ENCODE assay signal across 27 cellular contexts in the genomic region with DNA sequence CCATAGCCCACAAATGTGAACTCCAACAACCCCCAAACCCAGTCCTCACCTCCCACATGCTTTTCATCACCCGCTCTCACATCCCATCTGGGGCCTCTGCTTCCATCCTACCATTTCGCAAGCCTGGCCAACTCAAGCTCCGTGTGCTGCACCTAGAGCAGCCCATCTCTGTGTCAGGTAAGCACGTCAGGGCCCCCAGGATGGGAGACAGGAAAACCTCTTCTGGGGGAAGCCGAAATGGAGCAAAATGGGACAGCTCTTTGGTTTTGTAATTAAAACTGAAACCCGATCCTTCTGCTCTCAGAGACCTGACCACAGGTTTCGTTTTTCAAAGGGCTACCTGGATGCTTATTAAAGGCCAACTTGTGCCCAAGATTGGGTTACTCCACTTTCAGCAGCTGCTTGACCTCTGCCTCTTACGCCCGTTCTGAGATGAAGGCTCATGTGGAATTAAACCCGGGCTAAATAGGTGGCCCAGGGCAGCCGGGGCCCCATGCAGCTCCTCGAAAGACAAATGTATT.
DNase-seq lines count a peak whose midpoint lies in the region; ATAC-seq, FAIRE-seq and TF ChIP-seq lines count a peak whose summit lies in the region.
"Had no signal": no experiment of that assay in that cellular context is flagged by ENCODE, and none has a peak within 500 bp of the region (broad histone marks: within the 10 kb centered on the region; RNA-seq: fewer than 3 reads in every experiment).

No MANE protein-coding gene starts in this region.

- TF ChIP-seq POLR2A in NB4 (IDR thresholded peaks at IDR 0.05; ENCODE audit: extremely low read depth, insufficient read length), result no peak
- TF ChIP-seq POLR2A in GM12878 (IDR thresholded peaks at IDR 0.05; ENCODE audit: low read depth, low read length), result no peak

- WGBS in GM12878 (ENCODE audit: insufficient coverage, insufficient replicate concordance, low lambda C conversion rate, missing lambda C conversion rate), result 53% methylated on average over 12 of the region's 12 CpGs

- CTCF ChIA-PET in GM12878 (lab: Yijun Ruan, JAX), result interaction anchor here (1.0 kb wide), 1 partner anchor 25 kb away, joined by 3 read pairs; no protein-coding TSS in a partner anchor
- CTCF ChIA-PET in activated CD8-positive, alpha-beta T cell treated with anti-CD3 and anti-CD28 coated beads, Interleukin-2, amount 10 ng/mL, durations not matched to agents 7 days and 5 days (lab: Charles Lee), result no interaction called here

- H3K4me3 Mint-ChIP-seq in activated CD8-positive, alpha-beta T cell treated with anti-CD3 and anti-CD28 coated beads, Interleukin-2, amount 10 ng/mL, durations not matched to agents 7 days and 5 days, result no peak overlapping the region
- H3K4me3 Mint-ChIP-seq: CD4-positive, CD25-positive, alpha-beta regulatory T cell; naive B cell; stimulated activated naive CD8-positive, alpha-beta T cell treated with anti-CD3 and anti-CD28 coated beads, Interleukin-15, amount 100 ng/mL, for 72 hours had no signal

- no peaks in the 10 kb centered on the region for H4K20me1 ChIP-seq in GM12878 (ENCODE audit: control insufficient read depth, insufficient read depth)

- no peaks in the 10 kb centered on the region for H3K27me3 Mint-ChIP-seq in activated CD8-positive, alpha-beta T cell treated with anti-CD3 and anti-CD28 coated beads, Interleukin-2, amount 10 ng/mL, durations not matched to agents 7 days and 5 days (ENCODE audit: low read depth)
- H3K27me3 Mint-ChIP-seq: CD4-positive, CD25-positive, alpha-beta regulatory T cell had no signal

- H3K9me3 Mint-ChIP-seq in activated CD8-positive, alpha-beta T cell treated with anti-CD3 and anti-CD28 coated beads, Interleukin-2, amount 10 ng/mL, durations not matched to agents 7 days and 5 days (ENCODE audit: insufficient read depth), result no peaks in the 10 kb centered on the region
- H3K9me3 Mint-ChIP-seq: naive B cell; stimulated activated naive CD8-positive, alpha-beta T cell treated with anti-CD3 and anti-CD28 coated beads, Interleukin-15, amount 100 ng/mL, for 72 hours had no signal

- no peak overlapping the region for H2AFZ ChIP-seq in GM12878 (ENCODE audit: control insufficient read depth, low read depth, low read length)
- H2AFZ ChIP-seq in parathyroid adenoma, result peak overlapping the region; percentile 11

- H3K4me1 Mint-ChIP-seq in activated CD8-positive, alpha-beta T cell treated with anti-CD3 and anti-CD28 coated beads, Interleukin-2, amount 10 ng/mL, durations not matched to agents 7 days and 5 days (ENCODE audit: low read depth), result no peaks in the 10 kb centered on the region
- H3K4me1 Mint-ChIP-seq: CD4-positive, CD25-positive, alpha-beta regulatory T cell; naive B cell; stimulated activated naive CD8-positive, alpha-beta T cell treated with anti-CD3 and anti-CD28 coated beads, Interleukin-15, amount 100 ng/mL, for 72 hours had no signal

- DNase-seq in NCI-H748 (lab: John Stamatoyannopoulos, UW; ENCODE audit: unreplicated experiment) (peak; percentile 15), NCI-H748 treated with DMSO at 0.1 percent for 48 hours (lab: John Stamatoyannopoulos, UW) (no peak), NB4 (ENCODE audit: low read depth) (peak; percentile 75), GM12878 (ENCODE audit: low read depth, low spot score) (no peak)
- no peak for DNase-seq in activated CD8-positive, alpha-beta T cell treated with anti-CD3 and anti-CD28 coated beads, Interleukin-2, amount 10 ng/mL, durations not matched to agents 7 days and 5 days
- DNase-seq: 8988T; activated CD4-positive, CD25-positive, alpha-beta regulatory T cell treated with anti-CD3 and anti-CD28 coated beads, Interleukin-2, amount 50 U/mL, for 72 hours; activated effector memory CD4-positive, alpha-beta T cell treated with anti-CD3 and anti-CD28 coated beads, Interleukin-2, amount 50 U/mL, for 16 hours; activated T-cell treated with anti-CD3 and anti-CD28 coated beads, Interleukin-2, amount 50 U/mL, for 1 hour; CD4-positive, CD25-positive, alpha-beta regulatory T cell; gastrocnemius medialis; hippocampal formation; KG1; left ventricle myocardium superior; naive B cell; NCI-H524; stimulated activated naive CD8-positive, alpha-beta T cell treated with anti-CD3 and anti-CD28 coated beads, Interleukin-15, amount 100 ng/mL, for 72 hours; T-helper 1 cell had no signal

- H3K9me3 ChIP-seq in GM12878 (replicated peaks; ENCODE audit: control insufficient read depth, insufficient read depth, low read length) (no peaks in the 10 kb centered on the region), parathyroid adenoma (ENCODE audit: control insufficient read depth, low read length) (no peaks in the 10 kb centered on the region)
- H3K9me3 ChIP-seq: gastrocnemius medialis, tibial nerve had no signal

- no peak for FAIRE-seq in GM12878 (lab: Jason Lieb, UNC)
- FAIRE-seq: endometrium, GM12892, H54, HTR-8/SVneo had no signal

- no peak for TF ChIP-seq RAD21 in GM12878 (IDR thresholded peaks at IDR 0.05; ENCODE audit: insufficient read depth, low read depth, low read length)

- POLR2A ChIA-PET in GM12878 (lab: Charles Lee), result no interaction called here
- POLR2A ChIA-PET in activated CD8-positive, alpha-beta T cell treated with anti-CD3 and anti-CD28 coated beads, Interleukin-2, amount 10 ng/mL, durations not matched to agents 7 days and 5 days (lab: Charles Lee), result no interaction called here

- no peak for TF ChIP-seq EP300 in GM12878 (IDR thresholded peaks at IDR 0.05; ENCODE audit: borderline replicate concordance in 1 of 2, control insufficient read depth in 1 of 2, low read depth in 2 of 2, low read length in 2 of 2)

- ATAC-seq in GM12878 (peak; percentile 55), GM21381 (IDR thresholded peaks at IDR 0.05; ENCODE audit: unreplicated experiment) (no peak), HG03521 (IDR thresholded peaks at IDR 0.05; ENCODE audit: unreplicated experiment) (no peak)
- no peak for ATAC-seq in activated CD8-positive, alpha-beta T cell treated with anti-CD3 and anti-CD28 coated beads, Interleukin-2, amount 10 ng/mL, durations not matched to agents 7 days and 5 days
- ATAC-seq: gastrocnemius medialis; left ventricle myocardium superior; stimulated activated naive CD8-positive, alpha-beta T cell treated with anti-CD3 and anti-CD28 coated beads, Interleukin-15, amount 100 ng/mL, for 72 hours had no signal

- H3K9ac ChIP-seq in GM12878 (ENCODE audit: control insufficient read depth, insufficient read depth, low read length), result no peak overlapping the region
- no peak overlapping the region for H3K9ac ChIP-seq in parathyroid adenoma

- H3K27me3 ChIP-seq in GM12878 (replicated peaks in 1 of 2; ENCODE audit: control insufficient read depth in 2 of 2, insufficient read depth in 2 of 2, low read length in 1 of 2), result peaks cover 1 to 3% of the 10 kb centered on the region in 2 experiments
- H3K27me3 ChIP-seq in parathyroid adenoma (ENCODE audit: control insufficient read depth, insufficient read depth, low read length), result no peaks in the 10 kb centered on the region
- H3K27me3 ChIP-seq: tibial nerve had no signal

- H3K4me1 ChIP-seq in GM12878 (ENCODE audit: control insufficient read depth, insufficient read depth, low read length), result 0 out of 2 replicates have a peak, but pooled peaks cover 5% of the 10 kb centered on the region
- peaks cover 29% of the 10 kb centered on the region for H3K4me1 ChIP-seq in parathyroid adenoma
- H3K4me1 ChIP-seq: gastrocnemius medialis had no signal

- SMC1A ChIA-PET in GM12878 (lab: Charles Lee; ENCODE audit: uncharacterized antibody, unreplicated experiment), result no interaction called here

- TF ChIP-seq CTCF in NB4 (IDR thresholded peaks at IDR 0.05; ENCODE audit: low read depth, low read length) (no peak), GM12878 (IDR thresholded peaks at IDR 0.05 in 2 of 3, conservative IDR thresholded peaks at IDR 0.05 in 1 of 3; ENCODE audit: control insufficient read depth in 2 of 3, extremely low read depth in 1 of 3, insufficient read depth in 1 of 3, low read depth in 3 of 3, low read length in 3 of 3) (no peak), parathyroid adenoma (IDR thresholded peaks at IDR 0.05) (no peak)

- in situ Hi-C loops in GM12878 (cut with MboI), result no loop called here

- H3K79me2 ChIP-seq in GM12878 (ENCODE audit: control insufficient read depth, insufficient read depth, low read length) (no peaks in the 10 kb centered on the region), parathyroid adenoma (peaks cover 10% of the 10 kb centered on the region)

- intact Hi-C loops in GM12878 (cut with micrococcal nuclease; ENCODE audit: unreplicated experiment), result no loop called here

- no peaks in the 10 kb centered on the region for H3K36me3 ChIP-seq in GM12878 (ENCODE audit: control insufficient read depth in 2 of 2, insufficient read depth in 2 of 2, low read length in 1 of 2)
- no peaks in the 10 kb centered on the region for H3K36me3 ChIP-seq in parathyroid adenoma (ENCODE audit: control insufficient read depth, insufficient read depth, low read length)
- H3K36me3 ChIP-seq: gastrocnemius medialis, tibial nerve had no signal

- BruUV-seq in GM12878 (replicated peaks; lab: Mats Ljungman, UMichigan), result no TSS peak

- no peaks in the 10 kb centered on the region for H3K36me3 Mint-ChIP-seq in activated CD8-positive, alpha-beta T cell treated with anti-CD3 and anti-CD28 coated beads, Interleukin-2, amount 10 ng/mL, durations not matched to agents 7 days and 5 days (ENCODE audit: low read depth)
- H3K36me3 Mint-ChIP-seq: CD4-positive, CD25-positive, alpha-beta regulatory T cell; naive B cell had no signal

- H3K27ac ChIP-seq in GM12878 (ENCODE audit: control insufficient read depth, insufficient read depth), result no peak overlapping the region
- no peak overlapping the region for H3K27ac ChIP-seq in parathyroid adenoma
- H3K27ac ChIP-seq: gastrocnemius medialis, skin epidermis, tibial nerve had no signal

- RAD21 ChIA-PET in GM12878 (lab: Charles Lee; ENCODE audit: unreplicated experiment), result no interaction called here

- H3K27ac Mint-ChIP-seq in activated CD8-positive, alpha-beta T cell treated with anti-CD3 and anti-CD28 coated beads, Interleukin-2, amount 10 ng/mL, durations not matched to agents 7 days and 5 days, result no peak overlapping the region
- H3K27ac Mint-ChIP-seq: CD4-positive, CD25-positive, alpha-beta regulatory T cell; naive B cell had no signal

- H3K4me2 ChIP-seq in GM12878 (ENCODE audit: control insufficient read depth, insufficient read depth) (no peak overlapping the region), parathyroid adenoma (ENCODE audit: low read length) (peak overlapping the region; percentile 18)

- H3K4me3 ChIP-seq in NB4 (ENCODE audit: low read depth, low read length), result no peak overlapping the region
- no peak overlapping the region for H3K4me3 ChIP-seq in GM12878
- no peak overlapping the region for H3K4me3 ChIP-seq in parathyroid adenoma (ENCODE audit: low read depth, low read length)
- H3K4me3 ChIP-seq: gastrocnemius medialis, skin epidermis, tibial nerve had no signal

TF ChIP-seq in GM12878, 131 proteins besides CTCF, POLR2A, EP300 and RAD21 (continues in another document):
- TF ChIP-seq RUNX3 (IDR thresholded peaks at IDR 0.05; ENCODE audit: low read length), result no peak

Comparison
In these comparisons a context has a peak if more than half of its experiments do, and no peak if none do; other contexts are left out.
1. DNase-seq: peak in NCI-H748 (single experiment) and NB4 (single experiment); none in NCI-H748 treated with DMSO at 0.1 percent for 48 hours (single experiment), GM12878 (single experiment) and activated CD8-positive, alpha-beta T cell treated with anti-CD3 and anti-CD28 coated beads, Interleukin-2, amount 10 ng/mL, durations not matched to agents 7 days and 5 days (single experiment).